In genomic region chr12:128266559-128267245, GRCh38 we compare ENCODE assay signal across 11 cellular contexts.
A peak's percentile ranks its signal among the peaks of the same experiment; 100 is the strongest.
DNase-seq lines count a peak whose midpoint lies in the region; ATAC-seq and TF ChIP-seq lines count a peak whose summit lies in the region.
"Had no signal": no experiment of that assay in that cellular context is flagged by ENCODE, and none has a peak within 500 bp of the region (broad histone marks: within the 10 kb centered on the region; RNA-seq: fewer than 3 reads in every experiment).

TSS of gene TMEM132C (plus strand) at chr12:128267170. CDS start at chr12:128267403, 233 bp downstream.

- H3K9me3 ChIP-seq in BLaER1 treated with 17β-estradiol and CSF1 and Interleukin-3, amounts not matched to agents 10 nM and 100 nM (replicated peaks in 1 of 11) = peaks cover 5 to 16% (median 13%) of the 10 kb centered on the region in 11 experiments; a peak in 17 of 22 replicates
- peaks cover 6% of the 10 kb centered on the region for H3K9me3 ChIP-seq in iPS-18c (ENCODE audit: control insufficient read depth, insufficient read depth, low read length)

- H3K4me3 ChIP-seq in BLaER1 treated with 17β-estradiol and CSF1 and Interleukin-3, amounts not matched to agents 10 nM and 100 nM = peak within 1 kb of the TSS; percentile 47 to 71 (median 61)
- H3K4me3 ChIP-seq in astrocyte of the spinal cord (ENCODE audit: low read depth, low read length) (peak within 1 kb of the TSS; percentile 13), iPS-18c (ENCODE audit: insufficient read depth, low read depth, low read length) (peak within 1 kb of the TSS; percentile 55), rectal smooth muscle tissue (ENCODE audit: low read length) (peak within 1 kb of the TSS; percentile 2), brain microvascular endothelial cell (ENCODE audit: low read depth, low read length) (no peak within 1 kb of the TSS)

- peak within 1 kb of the TSS; percentile 82 to 95 (median 92) for H3K4me2 ChIP-seq in BLaER1 treated with 17β-estradiol and CSF1 and Interleukin-3, amounts not matched to agents 10 nM and 100 nM

- no peak for DNase-seq in astrocyte of the spinal cord (ENCODE audit: low read depth, low spot score)
- no peak for DNase-seq in brain microvascular endothelial cell
- DNase-seq in amniotic stem cell (lab: John Stamatoyannopoulos, UW) = no peak
- DNase-seq: activated naive CD8-positive, alpha-beta T cell treated with anti-CD3 and anti-CD28 coated beads for 36 hours; NCI-H1436 treated with DMSO at 0.1 percent for 48 hours; stimulated activated naive CD4-positive, alpha-beta T cell treated with Interleukin-2 at 50 U/mL for 16 hours had no signal

- peak within 1 kb of the TSS in 8 of 11 experiments; percentile 2 to 70 (median 40); a peak in 8 of 22 replicates for H3K9ac ChIP-seq in BLaER1 treated with 17β-estradiol and CSF1 and Interleukin-3, amounts not matched to agents 10 nM and 100 nM
- no peak within 1 kb of the TSS for H3K9ac ChIP-seq in rectal smooth muscle tissue (ENCODE audit: low read length)

- peaks cover 52 to 63% (median 57%) of the 10 kb centered on the region in 11 experiments for H3K27me3 ChIP-seq in BLaER1 treated with 17β-estradiol and CSF1 and Interleukin-3, amounts not matched to agents 10 nM and 100 nM
- peaks cover 12% of the 10 kb centered on the region for H3K27me3 ChIP-seq in rectal smooth muscle tissue (ENCODE audit: control insufficient read depth, insufficient read depth, low read length)
- peaks cover 19% of the 10 kb centered on the region for H3K27me3 ChIP-seq in brain microvascular endothelial cell (replicated peaks)

- H3K27ac ChIP-seq in BLaER1 treated with 17β-estradiol and CSF1 and Interleukin-3, amounts not matched to agents 10 nM and 100 nM = no peak within 1 kb of the TSS
- H3K27ac ChIP-seq in rectal smooth muscle tissue (ENCODE audit: low read depth, low read length) (no peak within 1 kb of the TSS), brain microvascular endothelial cell (no peak within 1 kb of the TSS)

- H3K4me1 ChIP-seq in BLaER1 treated with 17β-estradiol and CSF1 and Interleukin-3, amounts not matched to agents 10 nM and 100 nM = peaks cover 6 to 22% (median 12%) of the 10 kb centered on the region in 10 experiments; a peak in 15 of 20 replicates
- no peaks in the 10 kb centered on the region for H3K4me1 ChIP-seq in rectal smooth muscle tissue (ENCODE audit: control insufficient read depth, insufficient read depth, low read length)

- no peak for TF ChIP-seq CTCF in astrocyte of the spinal cord (IDR thresholded peaks at IDR 0.05; ENCODE audit: low read depth, low read length)
- TF ChIP-seq CTCF in brain microvascular endothelial cell (IDR thresholded peaks at IDR 0.05; ENCODE audit: low read depth, low read length, missing control alignments) = no peak

- in situ Hi-C loops in astrocyte of the spinal cord (cut with HindIII; ENCODE audit: low sequenced_read_pairs) = no loop called here
- in situ Hi-C loops in brain microvascular endothelial cell (cut with HindIII; ENCODE audit: low pct_ligation_motif_present, low sequenced_read_pairs) = no loop called here

- no peaks in the 10 kb centered on the region for H3K36me3 ChIP-seq in BLaER1 treated with 17β-estradiol and CSF1 and Interleukin-3, amounts not matched to agents 10 nM and 100 nM
- no peaks in the 10 kb centered on the region for H3K36me3 ChIP-seq in rectal smooth muscle tissue (ENCODE audit: control insufficient read depth, insufficient read depth, low read length)
- no peaks in the 10 kb centered on the region for H3K36me3 ChIP-seq in brain microvascular endothelial cell (replicated peaks)

- peaks cover 0 to 19% (median 0%) of the 10 kb centered on the region in 11 experiments; a peak in 2 of 22 replicates for H4K20me1 ChIP-seq in BLaER1 treated with 17β-estradiol and CSF1 and Interleukin-3, amounts not matched to agents 10 nM and 100 nM

- ATAC-seq in HG03439 (IDR thresholded peaks at IDR 0.05; ENCODE audit: unreplicated experiment) (no peak), HG03520 (IDR thresholded peaks at IDR 0.05; ENCODE audit: unreplicated experiment) (no peak)
